18 cellular contexts compared by ENCODE assay signal in the genomic region with DNA sequence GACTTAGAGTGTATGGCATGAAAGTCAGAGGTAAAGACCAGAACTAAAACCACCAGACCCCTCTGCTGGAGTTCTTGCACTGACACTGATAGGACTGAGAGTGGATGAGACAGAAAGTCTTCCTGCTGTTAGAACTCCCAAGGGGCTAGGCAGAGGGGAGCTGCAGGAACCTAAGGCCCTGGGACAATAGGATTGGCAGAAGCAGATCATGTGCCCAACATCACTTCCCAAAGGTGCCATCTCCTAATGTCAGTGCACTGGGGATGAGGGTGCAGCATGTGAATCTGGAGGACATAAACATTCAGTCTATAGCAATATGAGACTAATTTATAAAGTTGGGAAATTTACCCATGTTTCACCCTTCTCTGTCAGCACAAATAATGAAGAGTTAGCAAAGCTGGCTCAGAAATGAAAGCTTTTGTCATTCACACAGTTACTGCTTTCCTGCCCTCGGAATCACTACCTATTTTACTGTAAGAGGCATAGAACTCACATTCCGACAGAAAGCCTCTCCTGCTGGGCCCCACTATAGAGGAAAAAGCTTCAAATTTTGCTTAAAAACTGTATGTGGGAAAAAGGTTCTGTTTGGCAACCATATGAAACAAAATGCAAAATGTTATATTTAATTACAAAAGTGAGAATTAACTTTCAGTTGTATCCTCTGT. TPM values are rescaled to one million over a fixed set of nuclear protein-coding genes. Genes with fewer than 3 reads are reported as not detected.
DNase-seq lines count a peak whose midpoint lies in the region; ATAC-seq, FAIRE-seq and TF ChIP-seq lines count a peak whose summit lies in the region.
"Had no signal": no experiment of that assay in that cellular context is flagged by ENCODE, and none has a peak within 500 bp of the region (broad histone marks: within the 10 kb centered on the region; RNA-seq: fewer than 3 reads in every experiment).

No MANE protein-coding gene starts in this region.

- TF ChIP-seq EP300 in K562 (IDR thresholded peaks at IDR 0.05; ENCODE audit: low read length) = no peak

- no peak overlapping the region for H4K5ac ChIP-seq in H9 (ENCODE audit: insufficient read length, low read depth, low read length)

- no peak overlapping the region for H2BK12ac ChIP-seq in H9 (ENCODE audit: insufficient read length, low read depth, low read length)

- in situ Hi-C loops in K562 (cut with MboI) = loop anchor here (10.0 kb wide), 1 partner anchor 815 kb away; no protein-coding TSS in a partner anchor

- no peak overlapping the region for H3K23ac ChIP-seq in H9 (ENCODE audit: insufficient read length, low read depth, low read length)

- H3F3A ChIP-seq in Loucy (ENCODE audit: low read depth) = no peaks in the 10 kb centered on the region
- H3F3A ChIP-seq in neural progenitor cell (ENCODE audit: low read depth) = peaks cover 18% of the 10 kb centered on the region
- H3F3A ChIP-seq in PC-3 (ENCODE audit: low read length, unreplicated experiment) = no peaks in the 10 kb centered on the region

- BruUV-seq in K562 (replicated peaks; lab: Mats Ljungman, UMichigan) (no TSS peak), PC-3 (replicated peaks; lab: Mats Ljungman, UMichigan) (no TSS peak)

- H3K9me1 ChIP-seq in K562 (ENCODE audit: control insufficient read depth, insufficient read depth, low read length) = no peaks in the 10 kb centered on the region

- H2BK120ac ChIP-seq in H9 (ENCODE audit: low read depth, low read length, poor library complexity, severe bottlenecking) = no peak overlapping the region

- H3K36me3 ChIP-seq in Loucy (ENCODE audit: insufficient read depth, low read length) (no peaks in the 10 kb centered on the region), K562 (ENCODE audit: control insufficient read depth, insufficient read depth, low read length) (no peaks in the 10 kb centered on the region), neural progenitor cell (no peaks in the 10 kb centered on the region), PC-3 (ENCODE audit: low read depth, low read length) (no peaks in the 10 kb centered on the region)
- H3K36me3 ChIP-seq: BLaER1 treated with 17β-estradiol and CSF1 and Interleukin-3, amounts not matched to agents 10 nM and 100 nM had no signal

- H3K27ac Mint-ChIP-seq in H9 (peak overlapping the region in 1 of 3 experiments; percentile 33; a peak in 1 of 7 replicates), neural progenitor cell (no peak overlapping the region)
- H3K27ac Mint-ChIP-seq: B cell; CD4-positive, CD25-positive, alpha-beta regulatory T cell; HFFc6 had no signal

- H3K9ac ChIP-seq in H9 (ENCODE audit: extremely low read depth, insufficient read length, low read length) = no peak overlapping the region
- no peak overlapping the region for H3K9ac ChIP-seq in Loucy (ENCODE audit: low read depth, low read length, poor library complexity, severe bottlenecking)
- H3K9ac ChIP-seq in K562 (ENCODE audit: insufficient read depth in 1 of 2, low read depth in 2 of 2, low read length in 2 of 2) = no peak overlapping the region
- H3K9ac ChIP-seq in neural progenitor cell = no peak overlapping the region
- no peak overlapping the region for H3K9ac ChIP-seq in PC-3 (ENCODE audit: low read length)
- H3K9ac ChIP-seq: BLaER1 treated with 17β-estradiol and CSF1 and Interleukin-3, amounts not matched to agents 10 nM and 100 nM had no signal

- ATAC-seq in K562 = 0 out of 3 replicates have a peak, but pooled peaks have one; percentile 24
- no peak for ATAC-seq in HG03457 (IDR thresholded peaks at IDR 0.05; ENCODE audit: unreplicated experiment)
- no peak for ATAC-seq in HG03342 (IDR thresholded peaks at IDR 0.05; ENCODE audit: unreplicated experiment)
- no peak for ATAC-seq in PC-3
- ATAC-seq: HCT116 had no signal

- H3T11ph ChIP-seq in H9 (ENCODE audit: low read length) = no peak overlapping the region

- no peak overlapping the region for H3K4me3 ChIP-seq in Loucy (ENCODE audit: low read length, poor library complexity, severe bottlenecking)
- H3K4me3 ChIP-seq in K562 = no peak overlapping the region
- H3K4me3 ChIP-seq in neural progenitor cell = no peak overlapping the region
- H3K4me3 ChIP-seq in PC-3 (ENCODE audit: low read length) = no peak overlapping the region
- H3K4me3 ChIP-seq: BLaER1 treated with 17β-estradiol and CSF1 and Interleukin-3, amounts not matched to agents 10 nM and 100 nM had no signal

- H3K9me3 Mint-ChIP-seq in H9 (no peaks in the 10 kb centered on the region), neural progenitor cell (no peaks in the 10 kb centered on the region)
- H3K9me3 Mint-ChIP-seq: CD8-positive, alpha-beta memory T cell had no signal

- H3K4me1 Mint-ChIP-seq in H9 (peaks cover 27 to 32% of the 10 kb centered on the region in 2 experiments), neural progenitor cell (peaks cover 6% of the 10 kb centered on the region)
- H3K4me1 Mint-ChIP-seq: B cell; CD4-positive, CD25-positive, alpha-beta regulatory T cell; CD8-positive, alpha-beta memory T cell had no signal

- H3K4ac ChIP-seq in H9 (ENCODE audit: low read depth, low read length) = no peak overlapping the region

- DNase-seq in H9 = no peak
- no peak for DNase-seq in K562 (ENCODE audit: extremely low read depth in 1 of 4, low spot score in 3 of 4)
- no peak for DNase-seq in neural progenitor cell (ENCODE audit: low spot score)
- DNase-seq in PC-3 = no peak
- DNase-seq in activated CD4-positive, CD25-positive, alpha-beta regulatory T cell treated with anti-CD3 and anti-CD28 coated beads, Interleukin-2, amount 50 U/mL, for 72 hours = no peak
- DNase-seq: CD4-positive, CD25-positive, alpha-beta regulatory T cell; CD8-positive, alpha-beta memory T cell; COR-L47; DMS79 treated with DMSO at 0.1 percent for 48 hours; GF-D8; HFFc6 had no signal

- WGBS in H9 (ENCODE audit: extremely low coverage, insufficient read length, low lambda C conversion rate) = no CpG with 5 or more reads among the region's 2 CpGs
- 30% methylated on average over 2 of the region's 2 CpGs for WGBS in K562 (ENCODE audit: insufficient coverage, low coverage, missing lambda C conversion rate)

- no peak for TF ChIP-seq CTCF in H9 (conservative IDR thresholded peaks at IDR 0.05)
- no peak for TF ChIP-seq CTCF in Loucy (conservative IDR thresholded peaks at IDR 0.05; ENCODE audit: low read length)
- TF ChIP-seq CTCF in K562 (IDR thresholded peaks at IDR 0.05 in 2 of 3, conservative IDR thresholded peaks at IDR 0.05 in 1 of 3; ENCODE audit: insufficient read depth in 2 of 3, low read depth in 1 of 3, low read length in 3 of 3) = no peak
- TF ChIP-seq CTCF in neural progenitor cell (IDR thresholded peaks at IDR 0.05) = no peak
- no peak for TF ChIP-seq CTCF in PC-3 (conservative IDR thresholded peaks at IDR 0.05; ENCODE audit: low read depth, low read length)

- no peak for TF ChIP-seq RAD21 in K562 (CRISPR knock-in tag; conservative IDR thresholded peaks at IDR 0.05 in 1 of 2, IDR thresholded peaks at IDR 0.05 in 1 of 2)

- no peak overlapping the region for H3K4me2 ChIP-seq in H9 (ENCODE audit: insufficient read depth, insufficient read length, low read length)
- no peak overlapping the region for H3K4me2 ChIP-seq in Loucy (ENCODE audit: low read depth, low read length, poor library complexity, severe bottlenecking)
- H3K4me2 ChIP-seq in K562 (ENCODE audit: insufficient read depth, low read length) = no peak overlapping the region
- no peak overlapping the region for H3K4me2 ChIP-seq in neural progenitor cell
- no peak overlapping the region for H3K4me2 ChIP-seq in PC-3 (ENCODE audit: low read length)
- H3K4me2 ChIP-seq: BLaER1 treated with 17β-estradiol and CSF1 and Interleukin-3, amounts not matched to agents 10 nM and 100 nM had no signal

- H4K20me1 ChIP-seq in H9 (ENCODE audit: control insufficient read depth, insufficient read depth, insufficient read length) = no peaks in the 10 kb centered on the region
- H4K20me1 ChIP-seq in Loucy (ENCODE audit: insufficient read depth, low read length, poor library complexity, severe bottlenecking) = no peaks in the 10 kb centered on the region
- no peaks in the 10 kb centered on the region for H4K20me1 ChIP-seq in K562 (replicated peaks; ENCODE audit: control insufficient read depth, insufficient read depth, low read length)
- H4K20me1 ChIP-seq in neural progenitor cell (ENCODE audit: low read depth) = no peaks in the 10 kb centered on the region
- no peaks in the 10 kb centered on the region for H4K20me1 ChIP-seq in PC-3 (ENCODE audit: low read length)
- H4K20me1 ChIP-seq: BLaER1 treated with 17β-estradiol and CSF1 and Interleukin-3, amounts not matched to agents 10 nM and 100 nM had no signal

- H3K79me2 ChIP-seq in H9 (ENCODE audit: insufficient read depth, low read length) (no peaks in the 10 kb centered on the region), Loucy (ENCODE audit: insufficient read depth, low read length) (no peaks in the 10 kb centered on the region), K562 (ENCODE audit: control insufficient read depth, insufficient read depth, low read length) (no peaks in the 10 kb centered on the region), neural progenitor cell (ENCODE audit: low read depth) (no peaks in the 10 kb centered on the region), PC-3 (ENCODE audit: low read length) (no peaks in the 10 kb centered on the region)

- H2BK15ac ChIP-seq in H9 (ENCODE audit: low read depth, low read length) = no peak overlapping the region

- H3K9me3 ChIP-seq in H9 (ENCODE audit: control insufficient read depth, low read depth, low read length) (no peaks in the 10 kb centered on the region), Loucy (ENCODE audit: insufficient read depth, low read depth, low read length) (no peaks in the 10 kb centered on the region), K562 (replicated peaks; ENCODE audit: control insufficient read depth, insufficient read depth, low read depth, low read length) (no peaks in the 10 kb centered on the region; the same call in 1 of the 2 replicates), neural progenitor cell (ENCODE audit: low read depth) (no peaks in the 10 kb centered on the region), PC-3 (ENCODE audit: low read length) (no peaks in the 10 kb centered on the region)
- H3K9me3 ChIP-seq: BLaER1 treated with 17β-estradiol and CSF1 and Interleukin-3, amounts not matched to agents 10 nM and 100 nM had no signal

- H3K27me3 ChIP-seq in H9 (ENCODE audit: insufficient read depth, low read length) (no peaks in the 10 kb centered on the region; the same call in 1 of the 2 replicates), Loucy (ENCODE audit: insufficient read depth, low read length, poor library complexity, severe bottlenecking) (no peaks in the 10 kb centered on the region), K562 (ENCODE audit: control insufficient read depth in 2 of 2, insufficient read depth in 2 of 2, low read length in 2 of 2) (0 out of 5 replicates have a peak, but pooled peaks cover 0 to 6% of the 10 kb centered on the region in 2 experiments), neural progenitor cell (no peaks in the 10 kb centered on the region), PC-3 (ENCODE audit: low read length) (no peaks in the 10 kb centered on the region)
- H3K27me3 ChIP-seq: BLaER1 treated with 17β-estradiol and CSF1 and Interleukin-3, amounts not matched to agents 10 nM and 100 nM had no signal

- FAIRE-seq in K562 (lab: Jason Lieb, UNC) = no peak
- FAIRE-seq: H54 had no signal

- no peak overlapping the region for H2AK5ac ChIP-seq in H9 (ENCODE audit: insufficient read length, low read length)

- H4K91ac ChIP-seq in H9 (ENCODE audit: insufficient read length, low read depth, low read length) = no peak overlapping the region

- no peaks in the 10 kb centered on the region for H3K27me3 Mint-ChIP-seq in H9 (ENCODE audit: low read depth)
- no peaks in the 10 kb centered on the region for H3K27me3 Mint-ChIP-seq in neural progenitor cell (ENCODE audit: insufficient read depth, low read depth)

- peaks cover 10% of the 10 kb centered on the region; the same call in 1 of the 2 replicates for H3K4me1 ChIP-seq in H9 (ENCODE audit: insufficient read depth, low read length)
- no peaks in the 10 kb centered on the region for H3K4me1 ChIP-seq in Loucy (ENCODE audit: insufficient read depth, low read length, poor library complexity, severe bottlenecking)
- H3K4me1 ChIP-seq in K562 (replicated peaks in 1 of 2; ENCODE audit: control insufficient read depth in 2 of 2, insufficient read depth in 2 of 2, low read length in 2 of 2) = peaks cover 0 to 5% of the 10 kb centered on the region in 2 experiments; a peak in 1 of 5 replicates
- peaks cover 12% of the 10 kb centered on the region for H3K4me1 ChIP-seq in neural progenitor cell
- peaks cover 4% of the 10 kb centered on the region; the same call in 1 of the 2 replicates for H3K4me1 ChIP-seq in PC-3 (ENCODE audit: insufficient read depth, low read length)

- no peaks in the 10 kb centered on the region for H3K79me1 ChIP-seq in H9 (ENCODE audit: insufficient read depth, low read depth, low read length, poor library complexity, severe bottlenecking)

- H3K18ac ChIP-seq in H9 (ENCODE audit: insufficient read length, low read depth, low read length) = no peak overlapping the region

- peak overlapping the region; percentile 11 for H2AFZ ChIP-seq in H9 (ENCODE audit: low read length)
- H2AFZ ChIP-seq in Loucy (ENCODE audit: low read length) = 0 out of 2 replicates have a peak overlapping the region, but pooled peaks have one; percentile 8
- no peak overlapping the region for H2AFZ ChIP-seq in K562 (ENCODE audit: low read depth, low read length)
- H2AFZ ChIP-seq in neural progenitor cell (replicated peaks) = peak overlapping the region; percentile 93
- H2AFZ ChIP-seq in PC-3 (ENCODE audit: low read length) = no peak overlapping the region

- no peak overlapping the region for H2BK20ac ChIP-seq in H9 (ENCODE audit: low read depth, low read length, poor library complexity, severe bottlenecking)

- H3K4me3 Mint-ChIP-seq in H9 (no peak overlapping the region), neural progenitor cell (no peak overlapping the region)
- H3K4me3 Mint-ChIP-seq: B cell; CD4-positive, CD25-positive, alpha-beta regulatory T cell; CD8-positive, alpha-beta memory T cell; HFFc6 had no signal

- no peak for TF ChIP-seq POLR2A in K562 (conservative IDR thresholded peaks at IDR 0.05)

- intact Hi-C loops in K562 (cut with micrococcal nuclease) = no loop called here
- intact Hi-C loops in PC-3 (cut with micrococcal nuclease) = no loop called here

- H3K36me3 Mint-ChIP-seq in H9 (ENCODE audit: insufficient read depth in 1 of 3, low read depth in 3 of 3) (no peaks in the 10 kb centered on the region), neural progenitor cell (no peaks in the 10 kb centered on the region)
- H3K36me3 Mint-ChIP-seq: CD4-positive, CD25-positive, alpha-beta regulatory T cell; CD8-positive, alpha-beta memory T cell had no signal

- H3K27ac ChIP-seq in H9 (ENCODE audit: insufficient read length, low read depth, low read length) (no peak overlapping the region), K562 (ENCODE audit: extremely low read depth, low read depth, low read length) (no peak overlapping the region), neural progenitor cell (no peak overlapping the region), PC-3 (ENCODE audit: low read length) (no peak overlapping the region)
- H3K27ac ChIP-seq: BLaER1 treated with 17β-estradiol and CSF1 and Interleukin-3, amounts not matched to agents 10 nM and 100 nM had no signal

- POLR2A ChIA-PET in K562 (lab: Yijun Ruan, JAX) (interaction anchor here (0.6 to 1.3 kb wide), 4 partner anchors 11 to 276 kb away, joined by 3 read pairs; no protein-coding TSS in a partner anchor), PC-3 (lab: Charles Lee; ENCODE audit: unreplicated experiment) (no interaction called here)

- no peak overlapping the region for H4K8ac ChIP-seq in H9 (replicated peaks; ENCODE audit: insufficient read length, low read depth, low read length)

- no peaks in the 10 kb centered on the region for H3K9me2 ChIP-seq in Loucy (replicated peaks; ENCODE audit: low read depth, low read length)
- no peaks in the 10 kb centered on the region for H3K9me2 ChIP-seq in PC-3 (replicated peaks; ENCODE audit: low read length)

- no peak overlapping the region for H3K56ac ChIP-seq in H9 (ENCODE audit: insufficient read length, low read depth, low read length)

- no peaks in the 10 kb centered on the region for H3K23me2 ChIP-seq in H9 (ENCODE audit: insufficient read length, low read depth, low read length, poor library complexity, severe bottlenecking)

- CTCF ChIA-PET in K562 (lab: Yijun Ruan, JAX; ENCODE audit: low intra/inter-chr PET ratio) = no interaction called here
- CTCF ChIA-PET in PC-3 (lab: Charles Lee) = no interaction called here

- H3K14ac ChIP-seq in H9 (ENCODE audit: insufficient read depth, low read length) = no peak overlapping the region

- H2BK5ac ChIP-seq in H9 (ENCODE audit: insufficient read length, low read length) = no peak overlapping the region

RNA-seq across cellular contexts. Expression of a gene that starts 49.9 kb away (rescaled TPM):
- total RNA-seq in H9 (2021) (19.0 and 19.6 TPM in 2 replicates), K562 (2014; rRNA removed) (42.0 and 53.7 TPM in 2 replicates), K562 (2014; rRNA removed; fragmentation: Illumina TruSeq; extraction: Trizol) (96.7 and 113 TPM in 2 replicates), K562 (2015; rRNA removed; fragmentation: Illumina TruSeq; extraction: Trizol) (69.7 and 73.9 TPM in 2 replicates), K562 (2021) (66.4 and 66.7 TPM in 2 replicates), neural progenitor cell (ENCODE audit: low replicate concordance) (28.2 and 54.1 TPM in 2 replicates), PC-3 (2014; rRNA removed) (22.8 and 28.0 TPM in 2 replicates)
- 31.2 and 100 TPM in 2 replicates for total RNA-seq in K562 (2011; cell fraction: chromatin; rRNA removed; ENCODE audit: low replicate concordance)
- 12.0 and 17.5 TPM in 2 replicates for total RNA-seq in K562 (2011; cell fraction: nucleolus; rRNA removed)
- total RNA-seq in K562 (2011; cell fraction: nucleoplasm; rRNA removed) = 39.2 and 64.7 TPM in 2 replicates
- polyA plus RNA-seq in K562 (2011; rRNA removed) (40.6 and 61.7 TPM in 2 replicates), K562 (2014; fragmentation: Illumina TruSeq; extraction: Trizol) (54.3 and 62.1 TPM in 2 replicates), K562 (2014; fragmentation: Nextera tagmentation; extraction: Ambion mirVana) (10 to 100 TPM; 20.6 to 25.8 TPM), K562 (2014; rRNA removed) (45.4 and 50.5 TPM in 2 replicates)
- polyA plus RNA-seq in K562 (2011; cell fraction: cytosol; rRNA removed) = 5.3 and 11.1 TPM in 2 replicates
- polyA plus RNA-seq in K562 (2011; cell fraction: nucleus; rRNA removed) = 19.1 and 29.0 TPM in 2 replicates
- polyA plus RNA-seq in K562 (2012) = 29.6 and 39.3 TPM in 2 replicates
- 65.0 and 84.1 TPM in 2 replicates for polyA minus RNA-seq in K562 (2011; rRNA and poly(A)+ RNA removed)
- 24.6 and 25.9 TPM in 2 replicates for polyA minus RNA-seq in K562 (2011; cell fraction: cytosol; rRNA and poly(A)+ RNA removed)
- polyA minus RNA-seq in K562 (2011; cell fraction: nucleus; rRNA and poly(A)+ RNA removed) = 28.0 and 57.1 TPM in 2 replicates

Comparison
In these comparisons a context has a peak if more than half of its experiments do, and no peak if none do; other contexts are left out.
1. H2AFZ ChIP-seq: peak in H9 (single experiment), Loucy (single experiment) and neural progenitor cell (single experiment); none in K562 (single experiment) and PC-3 (single experiment).